1 cellular context compared by ENCODE assay signal in genomic region chr17:81036128-81036891, GRCh38.
TF ChIP-seq lines count a peak whose summit lies in the region.

No MANE protein-coding gene starts in this region.

TF ChIP-seq in K562, 482 proteins besides CTCF, POLR2A, EP300 and RAD21:
- TF ChIP-seq NCOA2 (IDR thresholded peaks at IDR 0.05; ENCODE audit: partially characterized antibody in 2 of 2) (no peak), ZNF263 (CRISPR knock-in tag; IDR thresholded peaks at IDR 0.05; ENCODE audit: borderline replicate concordance) (0 out of 2 replicates have a peak, but pooled peaks have one; percentile 15), TFAM (CRISPR knock-in tag; conservative IDR thresholded peaks at IDR 0.05) (no peak), FIP1L1 (IDR thresholded peaks at IDR 0.05; ENCODE audit: low read depth, low read length, poor library complexity, severe bottlenecking) (peak; percentile 36), RBFOX2 (IDR thresholded peaks at IDR 0.05; ENCODE audit: low read depth, low read length) (peak; percentile 14; the same call in 1 of the 2 replicates)
